In the genomic region with DNA sequence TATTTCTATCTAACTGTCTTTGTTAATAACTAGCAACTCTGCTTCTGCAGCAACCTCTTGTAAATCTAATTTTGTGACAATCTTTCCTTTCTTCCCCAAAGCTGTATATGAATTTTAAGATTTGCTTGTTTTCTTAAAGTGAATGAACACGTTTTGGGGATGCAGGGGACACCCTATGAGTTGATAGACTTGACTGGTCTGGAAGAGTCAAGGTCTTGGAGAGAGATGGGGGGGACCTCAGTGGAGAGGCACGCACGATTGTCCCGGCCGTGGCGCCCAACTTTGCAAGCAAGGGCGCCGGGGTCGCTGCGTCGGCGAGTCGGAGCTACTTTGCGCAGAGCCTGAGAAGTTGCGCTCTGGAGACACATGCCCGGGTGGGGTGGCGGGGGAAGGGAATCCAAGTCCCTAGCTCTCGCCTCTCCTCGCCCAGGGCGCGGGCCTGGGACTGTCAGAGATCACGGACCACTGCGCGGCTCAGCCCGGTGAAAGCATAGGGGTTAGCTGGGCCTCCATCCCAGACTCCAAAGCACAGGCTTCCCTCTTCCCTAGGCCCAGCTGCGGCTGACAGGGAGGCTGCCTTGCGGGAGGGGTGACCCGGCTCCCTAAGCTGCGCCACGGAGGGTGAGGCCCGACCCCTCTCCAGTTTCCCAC, we compare ENCODE assay signal across 10 cellular contexts. TPM values are rescaled to one million over a fixed set of nuclear protein-coding genes. Genes with fewer than 3 reads are reported as not detected.
A peak's percentile ranks its signal among the peaks of the same experiment; 100 is the strongest.
DNase-seq lines count a peak whose midpoint lies in the region; ATAC-seq and TF ChIP-seq lines count a peak whose summit lies in the region.
"Had no signal": no experiment of that assay in that cellular context is flagged by ENCODE, and none has a peak within 500 bp of the region (broad histone marks: within the 10 kb centered on the region; RNA-seq: fewer than 3 reads in every experiment).

No MANE protein-coding gene starts in this region.

- no peaks in the 10 kb centered on the region for H3K4me1 ChIP-seq in OCI-LY3 (ENCODE audit: low read length)
- H3K4me1 ChIP-seq in right atrium auricular region: peaks cover 0 to 7% of the 10 kb centered on the region in 2 donors
- H3K4me1 ChIP-seq in psoas muscle: no peaks in the 10 kb centered on the region
- H3K4me1 ChIP-seq: pancreas had no signal

- H3K27me3 Mint-ChIP-seq in activated T-helper 17 cell treated with anti-CD3 and anti-CD28 coated beads, Interleukin-2, amount 50 U/mL, for 72 hours: peaks cover 52% of the 10 kb centered on the region

- no peaks in the 10 kb centered on the region for H3K4me1 Mint-ChIP-seq in activated T-helper 17 cell treated with anti-CD3 and anti-CD28 coated beads, Interleukin-2, amount 50 U/mL, for 72 hours

- H3K4me3 Mint-ChIP-seq in activated T-helper 17 cell treated with anti-CD3 and anti-CD28 coated beads, Interleukin-2, amount 50 U/mL, for 72 hours: no peak overlapping the region

- TF ChIP-seq CTCF in OCI-LY3 (IDR thresholded peaks at IDR 0.05; ENCODE audit: low read depth, low read length) (no peak), right atrium auricular region (IDR thresholded peaks at IDR 0.05) (no peak), psoas muscle (IDR thresholded peaks at IDR 0.05) (no peak)

- DNase-seq in H7: peak; percentile 80
- no peak for DNase-seq in right atrium auricular region (ENCODE audit: low spot score)
- no peak for DNase-seq in psoas muscle
- DNase-seq: effector CD8-positive, alpha-beta T cell had no signal

- H3K4me3 ChIP-seq in H7 (ENCODE audit: insufficient read depth, low read depth, low read length) (peak overlapping the region; percentile 58), OCI-LY3 (ENCODE audit: low read length) (peak overlapping the region; percentile 83), right atrium auricular region (peak overlapping the region; percentile 44 to 51), psoas muscle (peak overlapping the region; percentile 68)

- H3K27me3 ChIP-seq in H7 (ENCODE audit: control insufficient read depth, insufficient read depth, low read length) (peaks cover 62% of the 10 kb centered on the region), OCI-LY3 (ENCODE audit: low read depth, low read length) (peaks cover 54% of the 10 kb centered on the region), right atrium auricular region (no peaks in the 10 kb centered on the region), psoas muscle (ENCODE audit: insufficient read depth in 3 of 3, low read length in 2 of 3) (peaks cover 0 to 30% (median 7%) of the 10 kb centered on the region in 3 donors)

- H3K9me3 Mint-ChIP-seq in activated T-helper 17 cell treated with anti-CD3 and anti-CD28 coated beads, Interleukin-2, amount 50 U/mL, for 72 hours: no peaks in the 10 kb centered on the region

- H4K20me1 ChIP-seq in OCI-LY3 (ENCODE audit: insufficient read depth, low read length): no peaks in the 10 kb centered on the region

- H3K9ac ChIP-seq in OCI-LY3 (ENCODE audit: low read length): peak overlapping the region; percentile 44

- no peaks in the 10 kb centered on the region for H3K79me2 ChIP-seq in OCI-LY3 (ENCODE audit: low read length)

- H3K4me2 ChIP-seq in OCI-LY3 (ENCODE audit: low read length): peak overlapping the region; percentile 67

- H3K36me3 ChIP-seq in H7 (replicated peaks; ENCODE audit: control insufficient read depth, insufficient read depth, low read length) (no peaks in the 10 kb centered on the region), OCI-LY3 (replicated peaks; ENCODE audit: low read depth, low read length) (no peaks in the 10 kb centered on the region), right atrium auricular region (no peaks in the 10 kb centered on the region), psoas muscle (ENCODE audit: insufficient read depth in 1 of 2, low read depth in 1 of 2) (no peaks in the 10 kb centered on the region)
- H3K36me3 ChIP-seq: pancreas had no signal

- no peak overlapping the region for H3K27ac Mint-ChIP-seq in activated T-helper 17 cell treated with anti-CD3 and anti-CD28 coated beads, Interleukin-2, amount 50 U/mL, for 72 hours

- WGBS in psoas muscle, 3 donors: 17 to 30% (median 21%) methylated on average over 30 to 31 of the region's 31 CpGs

- no peak overlapping the region for H2AFZ ChIP-seq in OCI-LY3 (ENCODE audit: low read depth, low read length)

- intact Hi-C loops in psoas muscle (cut with DNase I): no loop called here

- H3K9me3 ChIP-seq in OCI-LY3 (ENCODE audit: insufficient read depth, low read length): no peaks in the 10 kb centered on the region
- H3K9me3 ChIP-seq in right atrium auricular region: no peaks in the 10 kb centered on the region
- H3K9me3 ChIP-seq in psoas muscle: no peaks in the 10 kb centered on the region
- H3K9me3 ChIP-seq: pancreas had no signal

- H3K36me3 Mint-ChIP-seq in activated T-helper 17 cell treated with anti-CD3 and anti-CD28 coated beads, Interleukin-2, amount 50 U/mL, for 72 hours (ENCODE audit: low read depth): no peaks in the 10 kb centered on the region

- H3K27ac ChIP-seq in OCI-LY3 (ENCODE audit: low read length) (no peak overlapping the region), right atrium auricular region (no peak overlapping the region), psoas muscle (no peak overlapping the region)
- H3K27ac ChIP-seq: pancreas had no signal

- ATAC-seq in psoas muscle (peak in 3 of 4 donors; percentile 1 to 11 (median 7)), HG03460 (IDR thresholded peaks at IDR 0.05; ENCODE audit: unreplicated experiment) (no peak), GM19328 (IDR thresholded peaks at IDR 0.05; ENCODE audit: unreplicated experiment) (no peak)
- ATAC-seq in activated T-helper 17 cell treated with anti-CD3 and anti-CD28 coated beads, Interleukin-2, amount 50 U/mL, for 72 hours (replicated peaks): no peak

RNA-seq across cellular contexts. Expression of a gene that starts 0.9 kb away (rescaled TPM):
- 0.15 and 0.55 TPM in 2 replicates for total RNA-seq in H7 (2014; rRNA removed; shearing (Covaris generic))
- 1 to 10 TPM; 3.0 to 4.2 TPM for total RNA-seq in right atrium auricular region
- total RNA-seq in psoas muscle: 1 to 10 TPM in 3 of 4 donors, under 1 TPM in 1; 0.64 to 3.5 (median 1.3) TPM
- under 1 TPM; 0.26 to 0.75 (median 0.32) TPM for polyA plus RNA-seq in psoas muscle
- not detected for total RNA-seq in activated T-helper 17 cell treated with anti-CD3 and anti-CD28 coated beads, Interleukin-2, amount 50 U/mL, for 72 hours
- total RNA-seq: Daoy had no signal

Comparison
In these comparisons a context has a peak if more than half of its experiments do, and no peak if none do; other contexts are left out.
1. ATAC-seq: peak in psoas muscle (3 of 4); none in activated T-helper 17 cell treated with anti-CD3 and anti-CD28 coated beads, Interleukin-2, amount 50 U/mL, for 72 hours (single experiment), HG03460 (single experiment) and GM19328 (single experiment).
2. Peak in every context shown above with its lines, with median percentiles within 50 percentile points of each other: H3K4me3 ChIP-seq.